2 cellular contexts compared by ENCODE assay signal in the genomic region with DNA sequence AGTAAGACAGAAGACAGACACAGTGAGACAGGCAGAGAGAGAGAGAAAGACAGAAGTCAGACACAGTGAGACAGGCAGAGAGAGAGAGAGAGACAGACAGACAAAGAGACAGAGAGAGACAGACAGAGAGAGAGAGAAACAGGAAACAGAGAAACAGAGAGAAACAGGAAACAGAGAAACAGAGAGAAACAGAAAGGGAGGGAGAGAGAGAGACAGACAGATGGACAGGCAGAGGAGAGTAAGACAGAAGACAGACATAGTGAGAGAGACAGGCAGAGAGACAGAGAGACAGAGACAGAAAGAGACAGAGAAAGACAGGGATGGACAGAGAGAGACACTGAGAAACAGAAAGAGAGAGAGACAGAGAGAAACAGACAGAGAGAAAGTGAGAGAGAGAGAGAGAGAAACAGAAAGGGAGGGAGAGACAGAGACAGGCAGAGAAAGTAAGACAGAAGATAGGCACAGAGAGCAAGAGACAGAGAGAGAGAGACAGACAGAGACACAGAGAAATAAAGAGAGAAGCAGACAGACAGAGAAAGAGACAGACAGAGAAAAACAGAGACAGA.
TF ChIP-seq lines count a peak whose summit lies in the region.

No MANE protein-coding gene starts in this region.

TF ChIP-seq in HepG2, 621 proteins besides CTCF, POLR2A, EP300 and RAD21 (continued from another document):
- TF ChIP-seq ATF7 (IDR thresholded peaks at IDR 0.05) (0 out of 2 replicates have a peak, but pooled peaks have one; percentile 1), ATF7 (CRISPR knock-in tag; IDR thresholded peaks at IDR 0.05) (no peak)

TF ChIP-seq in endothelial cell of umbilical vein, 7 proteins besides CTCF, POLR2A, EP300 and RAD21 (continued from another document):
- TF ChIP-seq POLR2AphosphoS5 (IDR thresholded peaks at IDR 0.05; ENCODE audit: insufficient read depth, low read depth, low read length): no peak
- no peak for TF ChIP-seq EZH2 (IDR thresholded peaks at IDR 0.05; ENCODE audit: borderline replicate concordance, low read depth, low read length, severe bottlenecking)
- TF ChIP-seq FOS (IDR thresholded peaks at IDR 0.05; ENCODE audit: borderline replicate concordance, insufficient read depth, low read length): no peak
- no peak for TF ChIP-seq GATA2 (IDR thresholded peaks at IDR 0.05; ENCODE audit: insufficient read depth, insufficient read length, low read depth, low read length)
- no peak for TF ChIP-seq MYC (IDR thresholded peaks at IDR 0.05; ENCODE audit: low read depth, low read length)
- TF ChIP-seq, protein P1, sequence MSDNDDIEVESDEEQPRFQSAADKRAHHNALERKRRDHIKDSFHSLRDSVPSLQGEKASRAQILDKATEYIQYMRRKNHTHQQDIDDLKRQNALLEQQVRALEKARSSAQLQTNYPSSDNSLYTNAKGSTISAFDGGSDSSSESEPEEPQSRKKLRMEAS (IDR thresholded peaks at IDR 0.05; ENCODE audit: insufficient read depth, insufficient read length): no peak
